Comparison of ENCODE assay signal across 10 cellular contexts in the genomic region with DNA sequence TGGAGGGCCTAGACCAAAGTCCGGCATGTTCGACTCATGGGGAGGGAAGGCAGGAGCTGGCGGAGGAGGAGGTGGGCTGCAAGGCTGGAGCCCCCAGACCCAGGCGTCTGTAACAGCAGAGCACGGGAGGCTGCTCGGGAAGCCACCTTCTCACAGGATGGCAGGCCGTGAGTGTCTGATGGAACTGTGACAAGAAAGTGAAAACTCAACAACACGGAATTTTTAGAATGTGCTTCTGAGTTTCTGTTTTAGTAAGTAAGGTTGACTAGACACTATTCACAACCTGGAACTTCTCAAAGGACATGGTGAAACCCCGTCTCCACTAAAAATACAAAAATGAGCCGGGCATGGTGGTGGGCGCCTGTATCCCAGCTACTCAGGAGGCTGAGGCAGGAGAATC. TPM values are rescaled to one million over a fixed set of nuclear protein-coding genes. Genes with fewer than 3 reads are reported as not detected.
"Had no signal": no experiment of that assay in that cellular context is flagged by ENCODE, and none has a peak within 500 bp of the region (broad histone marks: within the 10 kb centered on the region; RNA-seq: fewer than 3 reads in every experiment).

No MANE protein-coding gene starts in this region.

RNA-seq across cellular contexts. Expression of gene KRTAP5-8, which starts 2.1 kb away (rescaled TPM):
- total RNA-seq: activated CD4-positive, alpha-beta memory T cell treated with anti-CD3 and anti-CD28 coated beads, Interleukin-2, amount 10 ng/mL, durations not matched to agents 7 days and 5 days; activated CD8-positive, alpha-beta memory T cell treated with anti-CD3 and anti-CD28 coated beads, Interleukin-2, amount 10 ng/mL, durations not matched to agents 7 days and 5 days; activated naive CD8-positive, alpha-beta T cell treated with anti-CD3 and anti-CD28 coated beads for 36 hours; cerebellum; NCI-H460; RPMI7951; SJCRH30; T-helper 2 cell treated with Interferon-gamma antibody and Interleukin-4, amounts not matched to agents 100 ng/mL and 5 ng/mL, for 36 hours had no signal
- polyA plus RNA-seq: aorta had no signal

RNA-seq across cellular contexts. Expression of gene KRTAP5-9, which starts 8.2 kb away (rescaled TPM):
- total RNA-seq: activated CD4-positive, alpha-beta memory T cell treated with anti-CD3 and anti-CD28 coated beads, Interleukin-2, amount 10 ng/mL, durations not matched to agents 7 days and 5 days; activated CD8-positive, alpha-beta memory T cell treated with anti-CD3 and anti-CD28 coated beads, Interleukin-2, amount 10 ng/mL, durations not matched to agents 7 days and 5 days; activated naive CD8-positive, alpha-beta T cell treated with anti-CD3 and anti-CD28 coated beads for 36 hours; cerebellum; NCI-H460; RPMI7951; SJCRH30; T-helper 1 cell treated with Interleukin-12 subunit alpha and Interleukin-12 subunit beta and Interleukin-4 antibody, amounts not matched to agents 30 ng/mL and 1 ng/mL, for 36 hours had no signal

RNA-seq across cellular contexts. Expression of gene KRTAP5-7, which starts 12.9 kb away (rescaled TPM):
- total RNA-seq: activated CD4-positive, alpha-beta memory T cell treated with anti-CD3 and anti-CD28 coated beads, Interleukin-2, amount 10 ng/mL, durations not matched to agents 7 days and 5 days; activated CD8-positive, alpha-beta memory T cell treated with anti-CD3 and anti-CD28 coated beads, Interleukin-2, amount 10 ng/mL, durations not matched to agents 7 days and 5 days; activated naive CD8-positive, alpha-beta T cell treated with anti-CD3 and anti-CD28 coated beads for 36 hours; NCI-H460; RPMI7951; SJCRH30 had no signal
- polyA plus RNA-seq: aorta had no signal

RNA-seq across cellular contexts. Expression of gene KRTAP5-10, which starts 25.4 kb away (rescaled TPM):
- total RNA-seq: activated CD8-positive, alpha-beta memory T cell treated with anti-CD3 and anti-CD28 coated beads, Interleukin-2, amount 10 ng/mL, durations not matched to agents 7 days and 5 days; activated naive CD8-positive, alpha-beta T cell treated with anti-CD3 and anti-CD28 coated beads for 36 hours; aorta; cerebellum; NCI-H460; RPMI7951; SJCRH30; T-helper 1 cell treated with Interleukin-12 subunit alpha and Interleukin-12 subunit beta and Interleukin-4 antibody, amounts not matched to agents 30 ng/mL and 1 ng/mL, for 36 hours; T-helper 2 cell treated with Interferon-gamma antibody and Interleukin-4, amounts not matched to agents 100 ng/mL and 5 ng/mL, for 36 hours had no signal

RNA-seq across cellular contexts. Expression of gene KRTAP5-11, which starts 42.7 kb away (rescaled TPM):
- total RNA-seq: activated CD4-positive, alpha-beta memory T cell treated with anti-CD3 and anti-CD28 coated beads, Interleukin-2, amount 10 ng/mL, durations not matched to agents 7 days and 5 days; activated CD8-positive, alpha-beta memory T cell treated with anti-CD3 and anti-CD28 coated beads, Interleukin-2, amount 10 ng/mL, durations not matched to agents 7 days and 5 days; activated naive CD8-positive, alpha-beta T cell treated with anti-CD3 and anti-CD28 coated beads for 36 hours; aorta; cerebellum; NCI-H460; RPMI7951; SJCRH30; T-helper 1 cell treated with Interleukin-12 subunit alpha and Interleukin-12 subunit beta and Interleukin-4 antibody, amounts not matched to agents 30 ng/mL and 1 ng/mL, for 36 hours; T-helper 2 cell treated with Interferon-gamma antibody and Interleukin-4, amounts not matched to agents 100 ng/mL and 5 ng/mL, for 36 hours had no signal
- polyA plus RNA-seq: aorta had no signal
